In the genomic region with DNA sequence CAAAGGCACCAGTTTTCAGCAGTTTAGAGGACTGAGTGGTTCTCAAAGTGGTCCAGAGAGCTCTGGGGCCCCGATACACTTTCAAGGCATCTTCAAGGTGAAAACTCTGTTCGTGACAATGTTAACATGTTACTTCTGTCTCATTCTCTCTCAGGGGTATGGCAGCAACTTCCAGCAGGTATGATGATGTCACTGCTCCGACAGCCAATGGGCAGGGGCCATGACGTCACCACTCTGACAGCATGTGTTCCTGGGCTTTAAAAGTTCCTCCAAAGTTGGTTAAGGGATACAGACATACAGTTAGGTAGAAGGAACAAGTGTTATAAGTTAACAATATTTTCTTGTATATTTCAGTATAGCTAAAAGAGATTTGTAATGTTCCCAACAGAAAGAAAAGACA, we compare ENCODE assay signal across 1 cellular context.
TF ChIP-seq lines count a peak whose summit lies in the region.

No MANE protein-coding gene starts in this region.

TF ChIP-seq in GM23338, 12 proteins besides CTCF, POLR2A, EP300 and RAD21 (continued from another document):
- TF ChIP-seq, protein P1, sequence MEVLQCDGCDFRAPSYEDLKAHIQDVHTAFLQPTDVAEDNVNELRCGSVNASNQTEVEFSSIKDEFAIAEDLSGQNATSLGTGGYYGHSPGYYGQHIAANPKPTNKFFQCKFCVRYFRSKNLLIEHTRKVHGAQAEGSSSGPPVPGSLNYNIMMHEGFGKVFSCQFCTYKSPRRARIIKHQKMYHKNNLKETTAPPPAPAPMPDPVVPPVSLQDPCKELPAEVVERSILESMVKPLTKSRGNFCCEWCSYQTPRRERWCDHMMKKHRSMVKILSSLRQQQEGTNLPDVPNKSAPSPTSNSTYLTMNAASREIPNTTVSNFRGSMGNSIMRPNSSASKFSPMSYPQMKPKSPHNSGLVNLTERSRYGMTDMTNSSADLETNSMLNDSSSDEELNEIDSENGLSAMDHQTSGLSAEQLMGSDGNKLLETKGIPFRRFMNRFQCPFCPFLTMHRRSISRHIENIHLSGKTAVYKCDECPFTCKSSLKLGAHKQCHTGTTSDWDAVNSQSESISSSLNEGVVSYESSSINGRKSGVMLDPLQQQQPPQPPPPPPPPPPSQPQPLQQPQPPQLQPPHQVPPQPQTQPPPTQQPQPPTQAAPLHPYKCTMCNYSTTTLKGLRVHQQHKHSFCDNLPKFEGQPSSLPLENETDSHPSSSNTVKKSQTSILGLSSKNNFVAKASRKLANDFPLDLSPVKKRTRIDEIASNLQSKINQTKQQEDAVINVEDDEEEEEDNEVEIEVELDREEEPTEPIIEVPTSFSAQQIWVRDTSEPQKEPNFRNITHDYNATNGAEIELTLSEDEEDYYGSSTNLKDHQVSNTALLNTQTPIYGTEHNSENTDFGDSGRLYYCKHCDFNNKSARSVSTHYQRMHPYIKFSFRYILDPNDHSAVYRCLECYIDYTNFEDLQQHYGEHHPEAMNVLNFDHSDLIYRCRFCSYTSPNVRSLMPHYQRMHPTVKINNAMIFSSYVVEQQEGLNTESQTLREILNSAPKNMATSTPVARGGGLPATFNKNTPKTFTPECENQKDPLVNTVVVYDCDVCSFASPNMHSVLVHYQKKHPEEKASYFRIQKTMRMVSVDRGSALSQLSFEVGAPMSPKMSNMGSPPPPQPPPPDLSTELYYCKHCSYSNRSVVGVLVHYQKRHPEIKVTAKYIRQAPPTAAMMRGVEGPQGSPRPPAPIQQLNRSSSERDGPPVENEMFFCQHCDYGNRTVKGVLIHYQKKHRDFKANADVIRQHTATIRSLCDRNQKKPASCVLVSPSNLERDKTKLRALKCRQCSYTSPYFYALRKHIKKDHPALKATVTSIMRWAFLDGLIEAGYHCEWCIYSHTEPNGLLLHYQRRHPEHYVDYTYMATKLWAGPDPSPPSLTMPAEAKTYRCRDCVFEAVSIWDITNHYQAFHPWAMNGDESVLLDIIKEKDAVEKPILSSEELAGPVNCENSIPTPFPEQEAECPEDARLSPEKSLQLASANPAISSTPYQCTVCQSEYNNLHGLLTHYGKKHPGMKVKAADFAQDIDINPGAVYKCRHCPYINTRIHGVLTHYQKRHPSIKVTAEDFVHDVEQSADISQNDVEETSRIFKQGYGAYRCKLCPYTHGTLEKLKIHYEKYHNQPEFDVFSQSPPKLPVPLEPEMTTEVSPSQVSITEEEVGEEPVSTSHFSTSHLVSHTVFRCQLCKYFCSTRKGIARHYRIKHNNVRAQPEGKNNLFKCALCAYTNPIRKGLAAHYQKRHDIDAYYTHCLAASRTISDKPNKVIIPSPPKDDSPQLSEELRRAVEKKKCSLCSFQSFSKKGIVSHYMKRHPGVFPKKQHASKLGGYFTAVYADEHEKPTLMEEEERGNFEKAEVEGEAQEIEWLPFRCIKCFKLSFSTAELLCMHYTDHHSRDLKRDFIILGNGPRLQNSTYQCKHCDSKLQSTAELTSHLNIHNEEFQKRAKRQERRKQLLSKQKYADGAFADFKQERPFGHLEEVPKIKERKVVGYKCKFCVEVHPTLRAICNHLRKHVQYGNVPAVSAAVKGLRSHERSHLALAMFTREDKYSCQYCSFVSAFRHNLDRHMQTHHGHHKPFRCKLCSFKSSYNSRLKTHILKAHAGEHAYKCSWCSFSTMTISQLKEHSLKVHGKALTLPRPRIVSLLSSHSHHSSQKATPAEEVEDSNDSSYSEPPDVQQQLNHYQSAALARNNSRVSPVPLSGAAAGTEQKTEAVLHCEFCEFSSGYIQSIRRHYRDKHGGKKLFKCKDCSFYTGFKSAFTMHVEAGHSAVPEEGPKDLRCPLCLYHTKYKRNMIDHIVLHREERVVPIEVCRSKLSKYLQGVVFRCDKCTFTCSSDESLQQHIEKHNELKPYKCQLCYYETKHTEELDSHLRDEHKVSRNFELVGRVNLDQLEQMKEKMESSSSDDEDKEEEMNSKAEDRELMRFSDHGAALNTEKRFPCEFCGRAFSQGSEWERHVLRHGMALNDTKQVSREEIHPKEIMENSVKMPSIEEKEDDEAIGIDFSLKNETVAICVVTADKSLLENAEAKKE (CRISPR knock-in tag; IDR thresholded peaks at IDR 0.05): no peak
- TF ChIP-seq, protein P2, sequence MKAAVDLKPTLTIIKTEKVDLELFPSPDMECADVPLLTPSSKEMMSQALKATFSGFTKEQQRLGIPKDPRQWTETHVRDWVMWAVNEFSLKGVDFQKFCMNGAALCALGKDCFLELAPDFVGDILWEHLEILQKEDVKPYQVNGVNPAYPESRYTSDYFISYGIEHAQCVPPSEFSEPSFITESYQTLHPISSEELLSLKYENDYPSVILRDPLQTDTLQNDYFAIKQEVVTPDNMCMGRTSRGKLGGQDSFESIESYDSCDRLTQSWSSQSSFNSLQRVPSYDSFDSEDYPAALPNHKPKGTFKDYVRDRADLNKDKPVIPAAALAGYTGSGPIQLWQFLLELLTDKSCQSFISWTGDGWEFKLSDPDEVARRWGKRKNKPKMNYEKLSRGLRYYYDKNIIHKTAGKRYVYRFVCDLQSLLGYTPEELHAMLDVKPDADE (IDR thresholded peaks at IDR 0.05): no peak
- TF ChIP-seq EZH2phosphoT487 (IDR thresholded peaks at IDR 0.05; ENCODE audit: unreplicated experiment) (no peak), ZNF331 (CRISPR knock-in tag; IDR thresholded peaks at IDR 0.05; ENCODE audit: low read depth) (no peak)
TF ChIP-seq in GM23338: peak in this region for 1.
